In the genomic region with DNA sequence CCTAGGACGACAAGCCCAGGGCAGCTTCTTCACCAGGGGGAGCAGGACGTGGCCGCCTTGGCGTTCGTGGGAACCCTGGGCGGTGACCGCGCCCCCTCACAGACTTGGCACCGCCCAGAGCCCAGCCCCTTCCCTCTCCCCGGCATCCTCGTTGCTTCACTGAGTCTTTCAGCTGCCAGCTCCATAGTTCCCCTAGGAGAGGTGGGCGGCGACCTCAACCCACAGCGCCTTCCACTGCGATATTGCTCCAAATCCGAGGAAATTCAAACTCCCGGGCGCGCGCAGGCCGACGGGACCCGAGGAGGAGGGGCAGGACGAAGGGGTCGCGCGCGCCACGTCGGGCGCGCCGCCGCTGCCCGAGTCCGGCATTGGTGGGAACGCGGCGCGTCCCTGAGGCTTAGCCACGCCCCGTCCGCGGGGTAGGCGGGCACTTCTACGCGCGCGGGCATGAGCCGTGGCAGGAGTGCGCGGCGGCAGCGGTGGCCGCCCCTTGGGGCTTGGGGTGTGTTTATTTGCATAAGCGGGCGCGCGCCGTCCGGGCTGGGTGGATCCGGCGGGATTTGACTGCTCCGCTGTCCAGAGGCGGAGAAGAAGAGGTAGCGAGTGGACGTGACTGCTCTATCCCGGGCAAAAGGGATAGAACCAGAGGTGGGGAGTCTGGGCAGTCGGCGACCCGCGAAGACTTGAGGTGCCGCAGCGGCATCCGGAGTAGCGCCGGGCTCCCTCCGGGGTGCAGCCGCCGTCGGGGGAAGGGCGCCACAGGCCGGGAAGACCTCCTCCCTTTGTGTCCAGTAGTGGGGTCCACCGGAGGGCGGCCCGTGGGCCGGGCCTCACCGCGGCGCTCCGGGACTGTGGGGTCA, we compare ENCODE assay signal across 1 cellular context.
A peak's percentile ranks its signal among the peaks of the same experiment; 100 is the strongest.
TF ChIP-seq lines count a peak whose summit lies in the region.

A gene with protein sequence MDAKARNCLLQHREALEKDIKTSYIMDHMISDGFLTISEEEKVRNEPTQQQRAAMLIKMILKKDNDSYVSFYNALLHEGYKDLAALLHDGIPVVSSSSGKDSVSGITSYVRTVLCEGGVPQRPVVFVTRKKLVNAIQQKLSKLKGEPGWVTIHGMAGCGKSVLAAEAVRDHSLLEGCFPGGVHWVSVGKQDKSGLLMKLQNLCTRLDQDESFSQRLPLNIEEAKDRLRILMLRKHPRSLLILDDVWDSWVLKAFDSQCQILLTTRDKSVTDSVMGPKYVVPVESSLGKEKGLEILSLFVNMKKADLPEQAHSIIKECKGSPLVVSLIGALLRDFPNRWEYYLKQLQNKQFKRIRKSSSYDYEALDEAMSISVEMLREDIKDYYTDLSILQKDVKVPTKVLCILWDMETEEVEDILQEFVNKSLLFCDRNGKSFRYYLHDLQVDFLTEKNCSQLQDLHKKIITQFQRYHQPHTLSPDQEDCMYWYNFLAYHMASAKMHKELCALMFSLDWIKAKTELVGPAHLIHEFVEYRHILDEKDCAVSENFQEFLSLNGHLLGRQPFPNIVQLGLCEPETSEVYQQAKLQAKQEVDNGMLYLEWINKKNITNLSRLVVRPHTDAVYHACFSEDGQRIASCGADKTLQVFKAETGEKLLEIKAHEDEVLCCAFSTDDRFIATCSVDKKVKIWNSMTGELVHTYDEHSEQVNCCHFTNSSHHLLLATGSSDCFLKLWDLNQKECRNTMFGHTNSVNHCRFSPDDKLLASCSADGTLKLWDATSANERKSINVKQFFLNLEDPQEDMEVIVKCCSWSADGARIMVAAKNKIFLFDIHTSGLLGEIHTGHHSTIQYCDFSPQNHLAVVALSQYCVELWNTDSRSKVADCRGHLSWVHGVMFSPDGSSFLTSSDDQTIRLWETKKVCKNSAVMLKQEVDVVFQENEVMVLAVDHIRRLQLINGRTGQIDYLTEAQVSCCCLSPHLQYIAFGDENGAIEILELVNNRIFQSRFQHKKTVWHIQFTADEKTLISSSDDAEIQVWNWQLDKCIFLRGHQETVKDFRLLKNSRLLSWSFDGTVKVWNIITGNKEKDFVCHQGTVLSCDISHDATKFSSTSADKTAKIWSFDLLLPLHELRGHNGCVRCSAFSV (N-terminal part only) (plus strand): TSS at position 579 of the 860 bp plus-strand sequence. CDS start 3,070 bp downstream, outside the sequence.
A gene with protein sequence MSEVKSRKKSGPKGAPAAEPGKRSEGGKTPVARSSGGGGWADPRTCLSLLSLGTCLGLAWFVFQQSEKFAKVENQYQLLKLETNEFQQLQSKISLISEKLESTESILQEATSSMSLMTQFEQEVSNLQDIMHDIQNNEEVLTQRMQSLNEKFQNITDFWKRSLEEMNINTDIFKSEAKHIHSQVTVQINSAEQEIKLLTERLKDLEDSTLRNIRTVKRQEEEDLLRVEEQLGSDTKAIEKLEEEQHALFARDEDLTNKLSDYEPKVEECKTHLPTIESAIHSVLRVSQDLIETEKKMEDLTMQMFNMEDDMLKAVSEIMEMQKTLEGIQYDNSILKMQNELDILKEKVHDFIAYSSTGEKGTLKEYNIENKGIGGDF (minus strand): TSS at position 77 of the 860 bp plus-strand sequence. CDS start 87 bp downstream, outside the sequence.

TF ChIP-seq in HepG2, 621 proteins besides CTCF, POLR2A, EP300 and RAD21 (continued from another document and continues in another):
- TF ChIP-seq MED13 (CRISPR knock-in tag; IDR thresholded peaks at IDR 0.05) (0 out of 2 replicates have a peak, but pooled peaks have one; percentile 46), PCBP1 (IDR thresholded peaks at IDR 0.05; ENCODE audit: borderline replicate concordance, low read depth, low read length) (0 out of 2 replicates have a peak, but pooled peaks have one; percentile 63), KDM4B (CRISPR knock-in tag; IDR thresholded peaks at IDR 0.05) (0 out of 2 replicates have a peak, but pooled peaks have one; percentile 11), TAF1 (CRISPR knock-in tag; IDR thresholded peaks at IDR 0.05) (peak; percentile 64), ZNF781 (CRISPR knock-in tag; IDR thresholded peaks at IDR 0.05; ENCODE audit: borderline replicate concordance, not compliant biosample characterization) (peak; percentile 56), ZFX (CRISPR knock-in tag; IDR thresholded peaks at IDR 0.05; ENCODE audit: low read depth) (peak; percentile 47; the same call in 1 of the 2 replicates), DMAP1 (CRISPR knock-in tag; IDR thresholded peaks at IDR 0.05) (peak; percentile 62), TEAD3 (CRISPR knock-in tag; optimal IDR thresholded peaks at IDR 0.05; ENCODE audit: borderline replicate concordance) (peak; percentile 18), AGO1 (IDR thresholded peaks at IDR 0.05; ENCODE audit: low read depth, low read length, poor library complexity, severe bottlenecking) (peak; percentile 62), NR2F1 (CRISPR knock-in tag; IDR thresholded peaks at IDR 0.05) (no peak), ZNF660 (CRISPR knock-in tag; IDR thresholded peaks at IDR 0.05; ENCODE audit: borderline replicate concordance, low read depth) (no peak), ZNF670 (CRISPR knock-in tag; IDR thresholded peaks at IDR 0.05; ENCODE audit: borderline replicate concordance) (no peak), ZNF136 (CRISPR knock-in tag; IDR thresholded peaks at IDR 0.05; ENCODE audit: low read depth) (0 out of 2 replicates have a peak, but pooled peaks have one; percentile 39), ARNT2 (CRISPR knock-in tag; IDR thresholded peaks at IDR 0.05; ENCODE audit: low read depth) (peak; percentile 69; the same call in 1 of the 2 replicates), POLR2G (IDR thresholded peaks at IDR 0.05; ENCODE audit: low read depth, low read length) (peak; percentile 61; the same call in 1 of the 2 replicates), HDAC1 (CRISPR knock-in tag; IDR thresholded peaks at IDR 0.05) (peak; percentile 86), KLF9 (CRISPR knock-in tag; IDR thresholded peaks at IDR 0.05; ENCODE audit: low read depth) (peak; percentile 69; the same call in 1 of the 2 replicates), RAD51 (IDR thresholded peaks at IDR 0.05; ENCODE audit: borderline replicate concordance) (no peak), PHF21A (CRISPR knock-in tag; IDR thresholded peaks at IDR 0.05) (0 out of 2 replicates have a peak, but pooled peaks have one; percentile 39), ZNF607 (CRISPR knock-in tag; IDR thresholded peaks at IDR 0.05; ENCODE audit: borderline replicate concordance) (peak; percentile 9; the same call in 1 of the 2 replicates), GATAD1 (CRISPR knock-in tag; IDR thresholded peaks at IDR 0.05) (peak; percentile 86), ZNF451 (CRISPR knock-in tag; IDR thresholded peaks at IDR 0.05) (0 out of 2 replicates have a peak, but pooled peaks have one; percentile 22), ETV5 (CRISPR knock-in tag; IDR thresholded peaks at IDR 0.05; ENCODE audit: borderline replicate concordance) (peak; percentile 29; the same call in 1 of the 2 replicates), SMARCC2 (IDR thresholded peaks at IDR 0.05) (no peak), CBX2 (IDR thresholded peaks at IDR 0.05; ENCODE audit: low read depth, low read length) (no peak), CBX2 (CRISPR knock-in tag; IDR thresholded peaks at IDR 0.05; ENCODE audit: low read depth) (no peak), ZNF572 (CRISPR knock-in tag; IDR thresholded peaks at IDR 0.05) (no peak), KDM3A (CRISPR knock-in tag; IDR thresholded peaks at IDR 0.05; ENCODE audit: low read depth) (0 out of 2 replicates have a peak, but pooled peaks have one; percentile 27)
- TF ChIP-seq, protein P1, sequence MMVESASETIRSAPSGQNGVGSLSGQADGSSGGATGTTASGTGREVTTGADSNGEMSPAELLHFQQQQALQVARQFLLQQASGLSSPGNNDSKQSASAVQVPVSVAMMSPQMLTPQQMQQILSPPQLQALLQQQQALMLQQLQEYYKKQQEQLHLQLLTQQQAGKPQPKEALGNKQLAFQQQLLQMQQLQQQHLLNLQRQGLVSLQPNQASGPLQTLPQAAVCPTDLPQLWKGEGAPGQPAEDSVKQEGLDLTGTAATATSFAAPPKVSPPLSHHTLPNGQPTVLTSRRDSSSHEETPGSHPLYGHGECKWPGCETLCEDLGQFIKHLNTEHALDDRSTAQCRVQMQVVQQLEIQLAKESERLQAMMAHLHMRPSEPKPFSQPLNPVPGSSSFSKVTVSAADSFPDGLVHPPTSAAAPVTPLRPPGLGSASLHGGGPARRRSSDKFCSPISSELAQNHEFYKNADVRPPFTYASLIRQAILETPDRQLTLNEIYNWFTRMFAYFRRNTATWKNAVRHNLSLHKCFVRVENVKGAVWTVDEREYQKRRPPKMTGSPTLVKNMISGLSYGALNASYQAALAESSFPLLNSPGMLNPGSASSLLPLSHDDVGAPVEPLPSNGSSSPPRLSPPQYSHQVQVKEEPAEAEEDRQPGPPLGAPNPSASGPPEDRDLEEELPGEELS (CRISPR knock-in tag; IDR thresholded peaks at IDR 0.05) = 0 out of 2 replicates have a peak, but pooled peaks have one; percentile 28
- TF ChIP-seq, protein P2, sequence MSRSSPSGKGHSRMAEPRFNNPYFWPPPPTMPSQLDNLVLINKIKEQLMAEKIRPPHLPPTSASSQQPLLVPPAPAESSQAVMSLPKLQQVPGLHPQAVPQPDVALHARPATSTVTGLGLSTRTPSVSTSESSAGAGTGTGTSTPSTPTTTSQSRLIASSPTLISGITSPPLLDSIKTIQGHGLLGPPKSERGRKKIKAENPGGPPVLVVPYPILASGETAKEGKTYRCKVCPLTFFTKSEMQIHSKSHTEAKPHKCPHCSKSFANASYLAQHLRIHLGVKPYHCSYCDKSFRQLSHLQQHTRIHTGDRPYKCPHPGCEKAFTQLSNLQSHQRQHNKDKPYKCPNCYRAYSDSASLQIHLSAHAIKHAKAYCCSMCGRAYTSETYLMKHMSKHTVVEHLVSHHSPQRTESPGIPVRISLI (CRISPR knock-in tag; IDR thresholded peaks at IDR 0.05; ENCODE audit: borderline replicate concordance) = peak; percentile 35; the same call in 1 of the 2 replicates
- TF ChIP-seq, protein P3, sequence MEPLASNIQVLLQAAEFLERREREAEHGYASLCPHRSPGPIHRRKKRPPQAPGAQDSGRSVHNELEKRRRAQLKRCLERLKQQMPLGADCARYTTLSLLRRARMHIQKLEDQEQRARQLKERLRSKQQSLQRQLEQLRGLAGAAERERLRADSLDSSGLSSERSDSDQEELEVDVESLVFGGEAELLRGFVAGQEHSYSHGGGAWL (CRISPR knock-in tag; IDR thresholded peaks at IDR 0.05) = peak; percentile 37
- TF ChIP-seq, protein P4, sequence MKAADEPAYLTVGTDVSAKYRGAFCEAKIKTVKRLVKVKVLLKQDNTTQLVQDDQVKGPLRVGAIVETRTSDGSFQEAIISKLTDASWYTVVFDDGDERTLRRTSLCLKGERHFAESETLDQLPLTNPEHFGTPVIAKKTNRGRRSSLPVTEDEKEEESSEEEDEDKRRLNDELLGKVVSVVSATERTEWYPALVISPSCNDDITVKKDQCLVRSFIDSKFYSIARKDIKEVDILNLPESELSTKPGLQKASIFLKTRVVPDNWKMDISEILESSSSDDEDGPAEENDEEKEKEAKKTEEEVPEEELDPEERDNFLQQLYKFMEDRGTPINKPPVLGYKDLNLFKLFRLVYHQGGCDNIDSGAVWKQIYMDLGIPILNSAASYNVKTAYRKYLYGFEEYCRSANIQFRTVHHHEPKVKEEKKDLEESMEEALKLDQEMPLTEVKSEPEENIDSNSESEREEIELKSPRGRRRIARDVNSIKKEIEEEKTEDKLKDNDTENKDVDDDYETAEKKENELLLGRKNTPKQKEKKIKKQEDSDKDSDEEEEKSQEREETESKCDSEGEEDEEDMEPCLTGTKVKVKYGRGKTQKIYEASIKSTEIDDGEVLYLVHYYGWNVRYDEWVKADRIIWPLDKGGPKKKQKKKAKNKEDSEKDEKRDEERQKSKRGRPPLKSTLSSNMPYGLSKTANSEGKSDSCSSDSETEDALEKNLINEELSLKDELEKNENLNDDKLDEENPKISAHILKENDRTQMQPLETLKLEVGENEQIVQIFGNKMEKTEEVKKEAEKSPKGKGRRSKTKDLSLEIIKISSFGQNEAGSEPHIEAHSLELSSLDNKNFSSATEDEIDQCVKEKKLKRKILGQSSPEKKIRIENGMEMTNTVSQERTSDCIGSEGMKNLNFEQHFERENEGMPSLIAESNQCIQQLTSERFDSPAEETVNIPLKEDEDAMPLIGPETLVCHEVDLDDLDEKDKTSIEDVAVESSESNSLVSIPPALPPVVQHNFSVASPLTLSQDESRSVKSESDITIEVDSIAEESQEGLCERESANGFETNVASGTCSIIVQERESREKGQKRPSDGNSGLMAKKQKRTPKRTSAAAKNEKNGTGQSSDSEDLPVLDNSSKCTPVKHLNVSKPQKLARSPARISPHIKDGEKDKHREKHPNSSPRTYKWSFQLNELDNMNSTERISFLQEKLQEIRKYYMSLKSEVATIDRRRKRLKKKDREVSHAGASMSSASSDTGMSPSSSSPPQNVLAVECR (CRISPR knock-in tag; IDR thresholded peaks at IDR 0.05; ENCODE audit: borderline replicate concordance) = peak; percentile 89
- TF ChIP-seq, protein P5, sequence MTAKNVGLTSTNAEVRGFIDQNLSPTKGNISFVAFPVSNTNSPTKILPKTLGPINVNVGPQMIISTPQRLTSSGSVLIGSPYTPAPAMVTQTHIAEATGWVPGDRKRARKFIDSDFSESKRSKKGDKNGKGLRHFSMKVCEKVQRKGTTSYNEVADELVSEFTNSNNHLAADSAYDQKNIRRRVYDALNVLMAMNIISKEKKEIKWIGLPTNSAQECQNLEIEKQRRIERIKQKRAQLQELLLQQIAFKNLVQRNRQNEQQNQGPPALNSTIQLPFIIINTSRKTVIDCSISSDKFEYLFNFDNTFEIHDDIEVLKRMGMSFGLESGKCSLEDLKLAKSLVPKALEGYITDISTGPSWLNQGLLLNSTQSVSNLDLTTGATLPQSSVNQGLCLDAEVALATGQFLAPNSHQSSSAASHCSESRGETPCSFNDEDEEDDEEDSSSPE (CRISPR knock-in tag; IDR thresholded peaks at IDR 0.05) = peak; percentile 93
- TF ChIP-seq, protein P6, sequence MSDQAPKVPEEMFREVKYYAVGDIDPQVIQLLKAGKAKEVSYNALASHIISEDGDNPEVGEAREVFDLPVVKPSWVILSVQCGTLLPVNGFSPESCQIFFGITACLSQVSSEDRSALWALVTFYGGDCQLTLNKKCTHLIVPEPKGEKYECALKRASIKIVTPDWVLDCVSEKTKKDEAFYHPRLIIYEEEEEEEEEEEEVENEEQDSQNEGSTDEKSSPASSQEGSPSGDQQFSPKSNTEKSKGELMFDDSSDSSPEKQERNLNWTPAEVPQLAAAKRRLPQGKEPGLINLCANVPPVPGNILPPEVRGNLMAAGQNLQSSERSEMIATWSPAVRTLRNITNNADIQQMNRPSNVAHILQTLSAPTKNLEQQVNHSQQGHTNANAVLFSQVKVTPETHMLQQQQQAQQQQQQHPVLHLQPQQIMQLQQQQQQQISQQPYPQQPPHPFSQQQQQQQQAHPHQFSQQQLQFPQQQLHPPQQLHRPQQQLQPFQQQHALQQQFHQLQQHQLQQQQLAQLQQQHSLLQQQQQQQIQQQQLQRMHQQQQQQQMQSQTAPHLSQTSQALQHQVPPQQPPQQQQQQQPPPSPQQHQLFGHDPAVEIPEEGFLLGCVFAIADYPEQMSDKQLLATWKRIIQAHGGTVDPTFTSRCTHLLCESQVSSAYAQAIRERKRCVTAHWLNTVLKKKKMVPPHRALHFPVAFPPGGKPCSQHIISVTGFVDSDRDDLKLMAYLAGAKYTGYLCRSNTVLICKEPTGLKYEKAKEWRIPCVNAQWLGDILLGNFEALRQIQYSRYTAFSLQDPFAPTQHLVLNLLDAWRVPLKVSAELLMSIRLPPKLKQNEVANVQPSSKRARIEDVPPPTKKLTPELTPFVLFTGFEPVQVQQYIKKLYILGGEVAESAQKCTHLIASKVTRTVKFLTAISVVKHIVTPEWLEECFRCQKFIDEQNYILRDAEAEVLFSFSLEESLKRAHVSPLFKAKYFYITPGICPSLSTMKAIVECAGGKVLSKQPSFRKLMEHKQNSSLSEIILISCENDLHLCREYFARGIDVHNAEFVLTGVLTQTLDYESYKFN (CRISPR knock-in tag; conservative IDR thresholded peaks at IDR 0.05) = peak; percentile 46; the same call in 1 of the 2 replicates
